In genomic region chr5:72465068-72465467, GRCh38 we compare ENCODE assay signal across 11 cellular contexts. TPM values are rescaled to one million over a fixed set of nuclear protein-coding genes. Genes with fewer than 3 reads are reported as not detected.
DNase-seq lines count a peak whose midpoint lies in the region; ATAC-seq and TF ChIP-seq lines count a peak whose summit lies in the region.
"Had no signal": no experiment of that assay in that cellular context is flagged by ENCODE, and none has a peak within 500 bp of the region (broad histone marks: within the 10 kb centered on the region; RNA-seq: fewer than 3 reads in every experiment).

No MANE protein-coding gene starts in this region.

- no peak for TF ChIP-seq POLR2A in transverse colon (IDR thresholded peaks at IDR 0.05)

- in situ Hi-C loops in transverse colon (cut with MboI; ENCODE audit: low pct_ligation_motif_present in 1 of 4, low pct_unique_long_range_greater_than_20kb in 1 of 4, low sequenced_read_pairs in 3 of 4) = no loop called here

- H3K9me3 ChIP-seq in neural progenitor cell (ENCODE audit: low read depth) (no peaks in the 10 kb centered on the region), transverse colon (no peaks in the 10 kb centered on the region)

- TF ChIP-seq CTCF in neural progenitor cell (IDR thresholded peaks at IDR 0.05) (no peak), transverse colon (IDR thresholded peaks at IDR 0.05) (no peak)

- no peak overlapping the region for H2AFZ ChIP-seq in neural progenitor cell (replicated peaks)

- H3K9me3 Mint-ChIP-seq in neural progenitor cell = peaks cover 7% of the 10 kb centered on the region

- 74 to 94% methylated on average over 2 of the region's 2 CpGs for WGBS in transverse colon (ENCODE audit: low coverage in 1 of 2), 2 donors

- peaks cover 3% of the 10 kb centered on the region for H3K27me3 Mint-ChIP-seq in neural progenitor cell (ENCODE audit: insufficient read depth, low read depth)

- H3K36me3 Mint-ChIP-seq in neural progenitor cell = peaks cover 4% of the 10 kb centered on the region

- no peaks in the 10 kb centered on the region for H3K27me3 ChIP-seq in neural progenitor cell
- H3K27me3 ChIP-seq in transverse colon = no peaks in the 10 kb centered on the region

- DNase-seq in neural progenitor cell (ENCODE audit: low spot score) (no peak), transverse colon (no peak), Ammon's horn (ENCODE audit: low spot score) (no peak)
- no peak for DNase-seq in activated CD4-positive, alpha-beta T cell treated with anti-CD3 and anti-CD28 coated beads for 48 hours
- DNase-seq: NCI-H1694 had no signal

- no peak overlapping the region for H3K4me2 ChIP-seq in neural progenitor cell

- no peaks in the 10 kb centered on the region for H3K79me2 ChIP-seq in neural progenitor cell (ENCODE audit: low read depth)

- no peak overlapping the region for H3K4me3 Mint-ChIP-seq in neural progenitor cell

- ATAC-seq in GM18909 (IDR thresholded peaks at IDR 0.05; ENCODE audit: poor library complexity, unreplicated experiment) (peak; percentile 43), GM21619 (IDR thresholded peaks at IDR 0.05; ENCODE audit: unreplicated experiment) (peak; percentile 28), HG03175 (IDR thresholded peaks at IDR 0.05; ENCODE audit: unreplicated experiment) (peak; percentile 38), HG03139 (IDR thresholded peaks at IDR 0.05; ENCODE audit: unreplicated experiment) (no peak)

- peaks cover 26% of the 10 kb centered on the region for H3K4me1 Mint-ChIP-seq in neural progenitor cell

- no peak overlapping the region for H3K4me3 ChIP-seq in neural progenitor cell
- H3K4me3 ChIP-seq in transverse colon = no peak overlapping the region

- intact Hi-C loops in transverse colon (cut with DNase I; ENCODE audit: low total_unique reads) = no loop called here

- H3K4me1 ChIP-seq in neural progenitor cell (no peaks in the 10 kb centered on the region), transverse colon (peaks cover 0 to 2% (median 0%) of the 10 kb centered on the region in 4 donors)

- H3K36me3 ChIP-seq in neural progenitor cell (no peaks in the 10 kb centered on the region), transverse colon (no peaks in the 10 kb centered on the region)

- no peak for TF ChIP-seq EP300 in transverse colon (IDR thresholded peaks at IDR 0.05; ENCODE audit: low read depth)

- no peak overlapping the region for H3K9ac ChIP-seq in neural progenitor cell

- H3K27ac Mint-ChIP-seq in neural progenitor cell = peak overlapping the region; percentile 89

- H3F3A ChIP-seq in neural progenitor cell (ENCODE audit: low read depth) = no peaks in the 10 kb centered on the region

- no peaks in the 10 kb centered on the region for H4K20me1 ChIP-seq in neural progenitor cell (ENCODE audit: low read depth)

- H3K27ac ChIP-seq in neural progenitor cell (no peak overlapping the region), transverse colon (no peak overlapping the region)

RNA-seq across cellular contexts. Expression of gene ZNF366, which starts 42.1 kb away (rescaled TPM):
- not detected in 2 replicates for total RNA-seq in neural progenitor cell (ENCODE audit: low replicate concordance)
- total RNA-seq in transverse colon = 1 to 10 TPM in 1 of 4 donors, under 1 TPM in 3; 0.40 to 1.4 (median 0.72) TPM
- total RNA-seq: activated CD8-positive, alpha-beta memory T cell treated with anti-CD3 and anti-CD28 coated beads for 36 hours; T-helper 2 cell treated with Interferon-gamma antibody and Interleukin-4, amounts not matched to agents 100 ng/mL and 5 ng/mL, for 36 hours had no signal
